In the genomic region with DNA sequence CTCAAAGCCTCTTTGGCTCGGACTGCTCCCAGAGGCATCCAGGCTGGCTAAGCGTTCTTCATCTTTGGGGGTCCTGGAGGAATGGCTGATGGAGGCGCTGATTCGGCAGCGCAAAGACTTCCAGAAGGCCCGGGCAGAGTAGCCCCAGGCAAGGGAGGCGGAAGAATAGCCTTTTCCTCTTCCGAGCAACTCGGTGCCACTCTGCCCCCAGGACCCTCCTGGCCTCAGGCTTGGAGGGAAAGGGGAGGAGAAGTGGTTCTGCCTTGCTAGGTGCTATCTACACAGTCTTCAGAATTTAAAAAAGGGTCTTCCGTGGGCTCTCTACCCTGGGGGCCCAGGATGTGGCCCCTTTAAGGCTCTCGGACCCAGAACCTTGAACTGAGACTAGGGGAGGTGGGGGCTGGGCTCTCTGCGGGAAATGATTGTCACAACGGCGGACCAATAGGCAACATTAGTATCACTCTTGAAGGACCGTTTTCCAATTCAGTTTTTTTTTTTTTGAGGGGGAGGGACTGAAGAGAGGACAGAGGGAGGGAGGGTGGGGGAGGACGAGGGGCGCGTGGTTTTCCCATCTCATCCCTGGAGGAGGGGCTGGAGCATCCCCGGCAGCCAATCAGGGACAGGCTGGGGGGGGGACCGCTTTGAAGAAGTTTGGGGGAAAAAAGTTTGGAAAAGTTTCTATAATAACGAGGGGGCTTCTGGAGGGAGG, we compare ENCODE assay signal across 1 cellular context.
TF ChIP-seq lines count a peak whose summit lies in the region.

NFATC4 (plus strand) TSS at position 679 of the 709 bp plus-strand sequence. CDS start 157 bp downstream, outside the sequence.

TF ChIP-seq in GM23338, 12 proteins besides CTCF, POLR2A, EP300 and RAD21 (continued from another document):
- TF ChIP-seq, protein P1, sequence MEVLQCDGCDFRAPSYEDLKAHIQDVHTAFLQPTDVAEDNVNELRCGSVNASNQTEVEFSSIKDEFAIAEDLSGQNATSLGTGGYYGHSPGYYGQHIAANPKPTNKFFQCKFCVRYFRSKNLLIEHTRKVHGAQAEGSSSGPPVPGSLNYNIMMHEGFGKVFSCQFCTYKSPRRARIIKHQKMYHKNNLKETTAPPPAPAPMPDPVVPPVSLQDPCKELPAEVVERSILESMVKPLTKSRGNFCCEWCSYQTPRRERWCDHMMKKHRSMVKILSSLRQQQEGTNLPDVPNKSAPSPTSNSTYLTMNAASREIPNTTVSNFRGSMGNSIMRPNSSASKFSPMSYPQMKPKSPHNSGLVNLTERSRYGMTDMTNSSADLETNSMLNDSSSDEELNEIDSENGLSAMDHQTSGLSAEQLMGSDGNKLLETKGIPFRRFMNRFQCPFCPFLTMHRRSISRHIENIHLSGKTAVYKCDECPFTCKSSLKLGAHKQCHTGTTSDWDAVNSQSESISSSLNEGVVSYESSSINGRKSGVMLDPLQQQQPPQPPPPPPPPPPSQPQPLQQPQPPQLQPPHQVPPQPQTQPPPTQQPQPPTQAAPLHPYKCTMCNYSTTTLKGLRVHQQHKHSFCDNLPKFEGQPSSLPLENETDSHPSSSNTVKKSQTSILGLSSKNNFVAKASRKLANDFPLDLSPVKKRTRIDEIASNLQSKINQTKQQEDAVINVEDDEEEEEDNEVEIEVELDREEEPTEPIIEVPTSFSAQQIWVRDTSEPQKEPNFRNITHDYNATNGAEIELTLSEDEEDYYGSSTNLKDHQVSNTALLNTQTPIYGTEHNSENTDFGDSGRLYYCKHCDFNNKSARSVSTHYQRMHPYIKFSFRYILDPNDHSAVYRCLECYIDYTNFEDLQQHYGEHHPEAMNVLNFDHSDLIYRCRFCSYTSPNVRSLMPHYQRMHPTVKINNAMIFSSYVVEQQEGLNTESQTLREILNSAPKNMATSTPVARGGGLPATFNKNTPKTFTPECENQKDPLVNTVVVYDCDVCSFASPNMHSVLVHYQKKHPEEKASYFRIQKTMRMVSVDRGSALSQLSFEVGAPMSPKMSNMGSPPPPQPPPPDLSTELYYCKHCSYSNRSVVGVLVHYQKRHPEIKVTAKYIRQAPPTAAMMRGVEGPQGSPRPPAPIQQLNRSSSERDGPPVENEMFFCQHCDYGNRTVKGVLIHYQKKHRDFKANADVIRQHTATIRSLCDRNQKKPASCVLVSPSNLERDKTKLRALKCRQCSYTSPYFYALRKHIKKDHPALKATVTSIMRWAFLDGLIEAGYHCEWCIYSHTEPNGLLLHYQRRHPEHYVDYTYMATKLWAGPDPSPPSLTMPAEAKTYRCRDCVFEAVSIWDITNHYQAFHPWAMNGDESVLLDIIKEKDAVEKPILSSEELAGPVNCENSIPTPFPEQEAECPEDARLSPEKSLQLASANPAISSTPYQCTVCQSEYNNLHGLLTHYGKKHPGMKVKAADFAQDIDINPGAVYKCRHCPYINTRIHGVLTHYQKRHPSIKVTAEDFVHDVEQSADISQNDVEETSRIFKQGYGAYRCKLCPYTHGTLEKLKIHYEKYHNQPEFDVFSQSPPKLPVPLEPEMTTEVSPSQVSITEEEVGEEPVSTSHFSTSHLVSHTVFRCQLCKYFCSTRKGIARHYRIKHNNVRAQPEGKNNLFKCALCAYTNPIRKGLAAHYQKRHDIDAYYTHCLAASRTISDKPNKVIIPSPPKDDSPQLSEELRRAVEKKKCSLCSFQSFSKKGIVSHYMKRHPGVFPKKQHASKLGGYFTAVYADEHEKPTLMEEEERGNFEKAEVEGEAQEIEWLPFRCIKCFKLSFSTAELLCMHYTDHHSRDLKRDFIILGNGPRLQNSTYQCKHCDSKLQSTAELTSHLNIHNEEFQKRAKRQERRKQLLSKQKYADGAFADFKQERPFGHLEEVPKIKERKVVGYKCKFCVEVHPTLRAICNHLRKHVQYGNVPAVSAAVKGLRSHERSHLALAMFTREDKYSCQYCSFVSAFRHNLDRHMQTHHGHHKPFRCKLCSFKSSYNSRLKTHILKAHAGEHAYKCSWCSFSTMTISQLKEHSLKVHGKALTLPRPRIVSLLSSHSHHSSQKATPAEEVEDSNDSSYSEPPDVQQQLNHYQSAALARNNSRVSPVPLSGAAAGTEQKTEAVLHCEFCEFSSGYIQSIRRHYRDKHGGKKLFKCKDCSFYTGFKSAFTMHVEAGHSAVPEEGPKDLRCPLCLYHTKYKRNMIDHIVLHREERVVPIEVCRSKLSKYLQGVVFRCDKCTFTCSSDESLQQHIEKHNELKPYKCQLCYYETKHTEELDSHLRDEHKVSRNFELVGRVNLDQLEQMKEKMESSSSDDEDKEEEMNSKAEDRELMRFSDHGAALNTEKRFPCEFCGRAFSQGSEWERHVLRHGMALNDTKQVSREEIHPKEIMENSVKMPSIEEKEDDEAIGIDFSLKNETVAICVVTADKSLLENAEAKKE (CRISPR knock-in tag; IDR thresholded peaks at IDR 0.05), result no peak
- TF ChIP-seq, protein P2, sequence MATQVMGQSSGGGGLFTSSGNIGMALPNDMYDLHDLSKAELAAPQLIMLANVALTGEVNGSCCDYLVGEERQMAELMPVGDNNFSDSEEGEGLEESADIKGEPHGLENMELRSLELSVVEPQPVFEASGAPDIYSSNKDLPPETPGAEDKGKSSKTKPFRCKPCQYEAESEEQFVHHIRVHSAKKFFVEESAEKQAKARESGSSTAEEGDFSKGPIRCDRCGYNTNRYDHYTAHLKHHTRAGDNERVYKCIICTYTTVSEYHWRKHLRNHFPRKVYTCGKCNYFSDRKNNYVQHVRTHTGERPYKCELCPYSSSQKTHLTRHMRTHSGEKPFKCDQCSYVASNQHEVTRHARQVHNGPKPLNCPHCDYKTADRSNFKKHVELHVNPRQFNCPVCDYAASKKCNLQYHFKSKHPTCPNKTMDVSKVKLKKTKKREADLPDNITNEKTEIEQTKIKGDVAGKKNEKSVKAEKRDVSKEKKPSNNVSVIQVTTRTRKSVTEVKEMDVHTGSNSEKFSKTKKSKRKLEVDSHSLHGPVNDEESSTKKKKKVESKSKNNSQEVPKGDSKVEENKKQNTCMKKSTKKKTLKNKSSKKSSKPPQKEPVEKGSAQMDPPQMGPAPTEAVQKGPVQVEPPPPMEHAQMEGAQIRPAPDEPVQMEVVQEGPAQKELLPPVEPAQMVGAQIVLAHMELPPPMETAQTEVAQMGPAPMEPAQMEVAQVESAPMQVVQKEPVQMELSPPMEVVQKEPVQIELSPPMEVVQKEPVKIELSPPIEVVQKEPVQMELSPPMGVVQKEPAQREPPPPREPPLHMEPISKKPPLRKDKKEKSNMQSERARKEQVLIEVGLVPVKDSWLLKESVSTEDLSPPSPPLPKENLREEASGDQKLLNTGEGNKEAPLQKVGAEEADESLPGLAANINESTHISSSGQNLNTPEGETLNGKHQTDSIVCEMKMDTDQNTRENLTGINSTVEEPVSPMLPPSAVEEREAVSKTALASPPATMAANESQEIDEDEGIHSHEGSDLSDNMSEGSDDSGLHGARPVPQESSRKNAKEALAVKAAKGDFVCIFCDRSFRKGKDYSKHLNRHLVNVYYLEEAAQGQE (IDR thresholded peaks at IDR 0.05; ENCODE audit: unreplicated experiment), result no peak
- TF ChIP-seq CREB1 (CRISPR knock-in tag; IDR thresholded peaks at IDR 0.05; ENCODE audit: low read depth), result no peak; the same call in 1 of the 2 replicates
- TF ChIP-seq EZH2 (IDR thresholded peaks at IDR 0.05; ENCODE audit: low read depth, unreplicated experiment), result no peak
- no peak for TF ChIP-seq STAT1 (IDR thresholded peaks at IDR 0.05; ENCODE audit: unreplicated experiment)
- TF ChIP-seq POLR2AphosphoS5 (IDR thresholded peaks at IDR 0.05; ENCODE audit: low read depth), result no peak
- TF ChIP-seq, protein P3, sequence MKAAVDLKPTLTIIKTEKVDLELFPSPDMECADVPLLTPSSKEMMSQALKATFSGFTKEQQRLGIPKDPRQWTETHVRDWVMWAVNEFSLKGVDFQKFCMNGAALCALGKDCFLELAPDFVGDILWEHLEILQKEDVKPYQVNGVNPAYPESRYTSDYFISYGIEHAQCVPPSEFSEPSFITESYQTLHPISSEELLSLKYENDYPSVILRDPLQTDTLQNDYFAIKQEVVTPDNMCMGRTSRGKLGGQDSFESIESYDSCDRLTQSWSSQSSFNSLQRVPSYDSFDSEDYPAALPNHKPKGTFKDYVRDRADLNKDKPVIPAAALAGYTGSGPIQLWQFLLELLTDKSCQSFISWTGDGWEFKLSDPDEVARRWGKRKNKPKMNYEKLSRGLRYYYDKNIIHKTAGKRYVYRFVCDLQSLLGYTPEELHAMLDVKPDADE (IDR thresholded peaks at IDR 0.05), result no peak
TF ChIP-seq in GM23338: peak in this region for 0.
